Comparison of ENCODE assay signal across 8 cellular contexts in genomic region chr19:42325308-42325895, GRCh38. TPM values are rescaled to one million over a fixed set of nuclear protein-coding genes. Genes with fewer than 3 reads are reported as not detected.
DNase-seq lines count a peak whose midpoint lies in the region; ATAC-seq and TF ChIP-seq lines count a peak whose summit lies in the region.

Gene MEGF8 (plus strand): TSS chr19:42325635. CDS start chr19:42326244, 609 bp downstream.

- TF ChIP-seq POLR2A in esophagus squamous epithelium (IDR thresholded peaks at IDR 0.05): peak in 3 of 4 donors; percentile 41 to 53 (median 44)

- H3K27me3 ChIP-seq in Panc1 (ENCODE audit: control insufficient read depth, insufficient read depth, low read length) (no peaks in the 10 kb centered on the region), esophagus squamous epithelium (peaks cover 9 to 32% (median 11%) of the 10 kb centered on the region in 4 donors)

- in situ Hi-C loops in Panc1 (cut with HindIII; ENCODE audit: low pct_unique_long_range_greater_than_20kb, low sequenced_read_pairs): no loop called here

- CTCF ChIA-PET in Panc1 (lab: Charles Lee): no interaction called here

- H3K9me3 ChIP-seq in Panc1 (ENCODE audit: control insufficient read depth, insufficient read depth, low read depth, low read length) (no peaks in the 10 kb centered on the region), esophagus squamous epithelium (no peaks in the 10 kb centered on the region)

- POLR2A ChIA-PET in Panc1 (lab: Charles Lee): no interaction called here

- WGBS in esophagus squamous epithelium, 2 donors: 0 to 2% methylated on average over 6 to 7 of the region's 45 CpGs

- no TSS peak for BruUV-seq in Panc1 (replicated peaks; lab: Mats Ljungman, UMichigan)

- H3K27ac ChIP-seq in Panc1 (ENCODE audit: low read length): peak within 1 kb of the TSS; percentile 73
- peak within 1 kb of the TSS; percentile 83 to 92 (median 88) for H3K27ac ChIP-seq in esophagus squamous epithelium

- H3K4me3 ChIP-seq in Panc1 (ENCODE audit: low read depth in 2 of 2, low read length in 2 of 2): peak within 1 kb of the TSS; percentile 78 to 80
- peak within 1 kb of the TSS; percentile 61 to 89 (median 80) for H3K4me3 ChIP-seq in esophagus squamous epithelium

- intact Hi-C loops in Panc1 (cut with micrococcal nuclease; ENCODE audit: unreplicated experiment): no loop called here
- intact Hi-C loops in esophagus squamous epithelium (cut with DNase I): loop anchor here (10.0 kb wide), 1 partner anchor 191 kb away; the partner anchor contains the start of gene POU2F2

- ATAC-seq in GM21723 (IDR thresholded peaks at IDR 0.05; ENCODE audit: unreplicated experiment) (peak; percentile 89), Panc1 (peak; percentile 98)

- DNase-seq in DMS79 treated with DMSO at 0.1 percent for 48 hours (lab: John Stamatoyannopoulos, UW) (peak; percentile 99), KG1 (lab: John Stamatoyannopoulos, UW) (peak; percentile 92), Panc1 (ENCODE audit: low read depth, low spot score) (peak; percentile 92), activated T-helper 1 cell treated with Interleukin-2 at 50 U/mL for 16 hours (ENCODE audit: low read depth) (peak; percentile 97), esophagus squamous epithelium (lab: John Stamatoyannopoulos, UW) (peak; percentile 85), myocyte (ENCODE audit: low read depth) (peak; percentile 99)
- DNase-seq in stimulated activated CD8-positive, alpha-beta memory T cell treated with anti-CD3 and anti-CD28 coated beads, Interleukin-7, amount 100 ng/mL, for 48 hours (ENCODE audit: extremely low read depth in 1 of 2, low read depth in 1 of 2): peak; percentile 97

- no peaks in the 10 kb centered on the region; the same call in 1 of the 2 replicates for H3K36me3 ChIP-seq in Panc1 (ENCODE audit: control insufficient read depth, insufficient read depth, low read length)
- H3K36me3 ChIP-seq in esophagus squamous epithelium: no peaks in the 10 kb centered on the region

- H3K4me1 ChIP-seq in Panc1 (ENCODE audit: control insufficient read depth, insufficient read depth, low read length) (no peaks in the 10 kb centered on the region; the same call in 1 of the 2 replicates), esophagus squamous epithelium (peaks cover 26 to 47% (median 31%) of the 10 kb centered on the region in 3 donors)

- TF ChIP-seq CTCF in Panc1 (IDR thresholded peaks at IDR 0.05) (peak; percentile 87), esophagus squamous epithelium (IDR thresholded peaks at IDR 0.05) (peak; percentile 78 to 93 (median 90))

RNA-seq across cellular contexts. Expression of gene MEGF8, which starts in this region (rescaled TPM):
- 14.2 TPM for total RNA-seq in Panc1 (2021; ENCODE audit: unreplicated experiment)
- polyA plus RNA-seq in Panc1 (2012; ENCODE audit: insufficient read length): 25.5 TPM
- total RNA-seq in esophagus squamous epithelium: 10 to 100 TPM in 3 of 4 donors, 1 to 10 TPM in 1; 6.4 to 11.1 (median 10.3) TPM
- 24.6 and 29.5 TPM in 2 replicates for total RNA-seq in myocyte
- polyA plus RNA-seq in myocyte (2012): 38.7 TPM

Comparison
In these comparisons a context has a peak if more than half of its experiments do, and no peak if none do; other contexts are left out.
1. Peak in every context shown above with its lines: DNase-seq, ATAC-seq, H3K4me3 ChIP-seq and H3K27ac ChIP-seq.